In the genomic region with DNA sequence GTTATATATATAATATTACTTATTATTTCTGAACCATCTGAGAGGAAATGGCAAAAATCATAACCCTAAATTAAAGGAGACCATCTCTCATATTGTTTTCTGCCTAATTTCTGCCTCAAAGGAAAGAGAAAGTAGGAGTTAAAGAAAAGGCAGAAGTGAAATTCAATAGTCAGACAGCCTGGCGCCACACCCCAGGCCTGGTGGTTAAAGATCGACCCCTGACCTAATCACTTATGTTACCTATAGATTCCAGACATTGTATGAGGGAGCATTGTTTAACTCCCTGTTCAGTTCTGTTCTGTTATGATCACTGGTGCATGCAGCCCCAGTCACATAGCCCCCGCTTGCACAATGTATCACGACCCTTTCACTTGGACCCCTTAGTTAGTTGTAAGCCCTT, we compare ENCODE assay signal across 18 cellular contexts.
"Had no signal": no experiment of that assay in that cellular context is flagged by ENCODE, and none has a peak within 500 bp of the region (broad histone marks: within the 10 kb centered on the region; RNA-seq: fewer than 3 reads in every experiment).

No MANE protein-coding gene starts in this region.

- DNase-seq: activated CD4-positive, alpha-beta T cell treated with anti-CD3 and anti-CD28 coated beads, Interleukin-2, amount 50 U/mL, for 4 hours; activated T-cell treated with anti-CD3 and anti-CD28 coated beads for 4 hours; effector CD4-positive, alpha-beta T cell; gastrocnemius medialis; head of caudate nucleus; kidney; mammary epithelial cell; stimulated activated CD4-positive, alpha-beta T cell treated with anti-CD3 and anti-CD28 coated beads, Interleukin-12 subunit alpha, Interleukin-12 subunit beta, amount 100 ng/mL, for 4 hours; stimulated activated CD4-positive, alpha-beta T cell treated with anti-CD3 and anti-CD28 coated beads, Interleukin-1b, Interleukin-23, amount 100 ng/mL, for 48 hours; stimulated activated CD8-positive, alpha-beta memory T cell treated with anti-CD3 and anti-CD28 coated beads, Interleukin-4, amount 100 ng/mL, for 48 hours; stimulated activated naive CD4-positive, alpha-beta T cell treated with Interleukin-2 at 50 U/mL for 16 hours; T-helper 9 cell; thyroid gland had no signal

- H3K36me3 Mint-ChIP-seq: neural progenitor cell had no signal

- H3K27ac Mint-ChIP-seq: activated naive CD8-positive, alpha-beta T cell; activated T-helper 1 cell treated with anti-CD3 and anti-CD28 coated beads, Interleukin-12 subunit alpha, Interleukin-12 subunit beta, Interleukin-2, Interleukin-4 antibody, amounts not matched to agents 30 ng/mL and 10 ng/mL and 1 ng/mL, durations not matched to agents 14 hours and 24 hours and 36 hours; neural progenitor cell; progenitor cell of endocrine pancreas had no signal

- ATAC-seq: gastrocnemius medialis had no signal

- FAIRE-seq: kidney, urothelium cell line had no signal

- H3K27me3 Mint-ChIP-seq: activated naive CD8-positive, alpha-beta T cell; progenitor cell of endocrine pancreas had no signal

- H3K4me3 Mint-ChIP-seq: activated naive CD8-positive, alpha-beta T cell; activated T-helper 1 cell treated with anti-CD3 and anti-CD28 coated beads, Interleukin-12 subunit alpha, Interleukin-12 subunit beta, Interleukin-2, Interleukin-4 antibody, amounts not matched to agents 30 ng/mL and 10 ng/mL and 1 ng/mL, durations not matched to agents 14 hours and 24 hours and 36 hours; neural progenitor cell had no signal
